ENCODE assay signal across 8 cellular contexts in genomic region chr6:89081423-89082322, GRCh38. TPM values are rescaled to one million over a fixed set of nuclear protein-coding genes. Genes with fewer than 3 reads are reported as not detected.
DNase-seq lines count a peak whose midpoint lies in the region; ATAC-seq and TF ChIP-seq lines count a peak whose summit lies in the region.

No MANE protein-coding gene starts in this region.

- peaks cover 21% of the 10 kb centered on the region for H3K4me1 Mint-ChIP-seq in progenitor cell of endocrine pancreas (ENCODE audit: low read depth)

- no peaks in the 10 kb centered on the region for H3K27me3 Mint-ChIP-seq in progenitor cell of endocrine pancreas

- intact Hi-C loops in left cardiac atrium (cut with DNase I), result loop anchor here in 1 of 2 donors (5.0 kb wide), 4 partner anchors 44 to 271 kb away; partner anchors contain the start of gene UBE2J1

- TF ChIP-seq CTCF in GM12874 (IDR thresholded peaks at IDR 0.05; ENCODE audit: insufficient read depth, low read depth, low read length), result 0 out of 2 replicates have a peak, but pooled peaks have one; percentile 15
- TF ChIP-seq CTCF in progenitor cell of endocrine pancreas (IDR thresholded peaks at IDR 0.05; ENCODE audit: unreplicated experiment), result peak; percentile 40

- peak overlapping the region; percentile 92 for H3K4me3 Mint-ChIP-seq in progenitor cell of endocrine pancreas (ENCODE audit: low read depth)

- no peaks in the 10 kb centered on the region for H3K9me3 Mint-ChIP-seq in progenitor cell of endocrine pancreas (ENCODE audit: low read depth)

- DNase-seq in NCI-H1436 treated with DMSO at 0.1 percent for 48 hours (lab: John Stamatoyannopoulos, UW), result peak; percentile 87
- peak; percentile 98 for DNase-seq in T follicular helper cell (ENCODE audit: low read depth)
- DNase-seq in amniotic epithelial cell (ENCODE audit: low read depth), result peak; percentile 95
- DNase-seq in left cardiac atrium, result peak; percentile 99
- peak; percentile 94 for DNase-seq in progenitor cell of endocrine pancreas (ENCODE audit: low spot score, unreplicated experiment)
- DNase-seq in ureter (ENCODE audit: low spot score), result peak; percentile 100

- peaks cover 20% of the 10 kb centered on the region for H3K36me3 Mint-ChIP-seq in progenitor cell of endocrine pancreas (ENCODE audit: insufficient read depth)

- H3K27ac Mint-ChIP-seq in progenitor cell of endocrine pancreas, result peak overlapping the region; percentile 99

- peak; percentile 68 for ATAC-seq in HG02798 (IDR thresholded peaks at IDR 0.05; ENCODE audit: poor library complexity, unreplicated experiment)
- peak; percentile 77 to 82 for ATAC-seq in left cardiac atrium

RNA-seq across cellular contexts. Expression of gene PNRC1, which starts 1.1 kb away (rescaled TPM):
- total RNA-seq in left cardiac atrium, result 100 to 1,000 TPM; 177 to 202 TPM
- 203 and 212 TPM in 2 replicates for total RNA-seq in progenitor cell of endocrine pancreas
- 204 TPM for total RNA-seq in ureter

RNA-seq across cellular contexts. Expression of gene SRSF12, which starts 36.2 kb away (rescaled TPM):
- total RNA-seq in left cardiac atrium (under 1 TPM; 0.09 to 0.65 TPM), progenitor cell of endocrine pancreas (20.0 and 22.2 TPM in 2 replicates), ureter (0.57 TPM)

Comparison
In these comparisons a context has a peak if more than half of its experiments do, and no peak if none do; other contexts are left out.
1. Peak in every context shown above with its lines: DNase-seq and ATAC-seq.
2. RNA of gene SRSF12, which starts 36.2 kb away (total RNA-seq): 20.0 to 22.2 TPM in progenitor cell of endocrine pancreas; 0.09 to 0.65 TPM in left cardiac atrium and 0.57 TPM in ureter (single experiment); every median in the first group is over 10 times any median in the second.